Comparison of ENCODE assay signal across 10 cellular contexts in the genomic region with DNA sequence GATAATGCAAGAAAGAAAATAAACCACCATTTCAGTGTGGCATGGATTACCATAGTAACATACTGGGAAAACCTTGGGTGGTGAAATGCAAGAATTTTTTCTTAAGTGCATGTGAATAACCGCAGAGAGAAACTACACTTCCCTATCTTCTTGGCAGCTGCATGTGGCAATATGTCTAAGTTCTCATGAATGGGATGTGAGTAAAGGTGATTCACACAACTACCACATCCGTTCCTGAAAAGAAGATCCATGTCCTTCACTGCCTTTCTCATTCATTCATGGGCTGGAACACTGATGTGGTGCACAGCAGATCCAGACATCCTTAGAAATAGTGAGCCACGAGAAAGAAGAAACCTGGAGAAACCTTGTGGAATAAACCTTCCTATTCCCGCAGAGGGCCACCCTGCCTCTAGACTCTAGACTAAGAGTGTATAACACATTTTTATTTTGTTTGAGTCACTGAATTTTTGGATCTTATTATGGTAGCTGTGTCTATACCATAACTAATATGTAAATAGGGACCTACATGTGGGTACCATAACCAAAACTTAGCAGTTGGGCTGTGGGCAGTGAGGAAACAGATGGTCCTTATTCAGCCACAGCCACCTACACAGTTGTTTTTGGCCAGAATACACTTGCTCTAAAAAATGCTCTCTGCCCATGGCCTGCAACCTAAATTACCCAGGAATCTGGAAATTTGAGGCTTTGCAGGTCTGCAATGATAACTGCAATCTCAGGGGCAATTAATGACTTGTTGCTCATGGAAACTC.
DNase-seq lines count a peak whose midpoint lies in the region; ATAC-seq and TF ChIP-seq lines count a peak whose summit lies in the region.
"Had no signal": no experiment of that assay in that cellular context is flagged by ENCODE, and none has a peak within 500 bp of the region (broad histone marks: within the 10 kb centered on the region; RNA-seq: fewer than 3 reads in every experiment).

No MANE protein-coding gene starts in this region.

- H3K27ac ChIP-seq in VCaP: peak overlapping the region; percentile 70; the same call in 1 of the 2 replicates

- DNase-seq in HPDE6-E6E7 (ENCODE audit: extremely low spot score) (peak; percentile 66), non-pigmented ciliary epithelial cell (ENCODE audit: low read depth) (peak; percentile 85), NCI-H2171 (lab: John Stamatoyannopoulos, UW) (no peak), occipital lobe (lab: John Stamatoyannopoulos, UW) (no peak), ecto neural progenitor cell (ENCODE audit: low spot score) (no peak), DMS53 treated with DMSO at 0.1 percent for 48 hours (lab: John Stamatoyannopoulos, UW; ENCODE audit: unreplicated experiment) (no peak)
- DNase-seq: activated CD8-positive, alpha-beta memory T cell treated with anti-CD3 and anti-CD28 coated beads, Interleukin-2, amount 10 ng/mL, durations not matched to agents 7 days and 5 days; NCI-H1092 had no signal

- TF ChIP-seq CTCF in VCaP (conservative IDR thresholded peaks at IDR 0.05): no peak

- peak; percentile 45 for ATAC-seq in GM19023 (IDR thresholded peaks at IDR 0.05; ENCODE audit: unreplicated experiment)
- ATAC-seq: activated CD8-positive, alpha-beta memory T cell treated with anti-CD3 and anti-CD28 coated beads, Interleukin-2, amount 10 ng/mL, durations not matched to agents 7 days and 5 days had no signal

Comparison
In these comparisons a context has a peak if more than half of its experiments do, and no peak if none do; other contexts are left out.
1. DNase-seq: peak in HPDE6-E6E7 (single experiment) and non-pigmented ciliary epithelial cell (single experiment); none in NCI-H2171 (single experiment), occipital lobe (single experiment), ecto neural progenitor cell (single experiment) and DMS53 treated with DMSO at 0.1 percent for 48 hours (single experiment).